28 cellular contexts compared by ENCODE assay signal in the genomic region with DNA sequence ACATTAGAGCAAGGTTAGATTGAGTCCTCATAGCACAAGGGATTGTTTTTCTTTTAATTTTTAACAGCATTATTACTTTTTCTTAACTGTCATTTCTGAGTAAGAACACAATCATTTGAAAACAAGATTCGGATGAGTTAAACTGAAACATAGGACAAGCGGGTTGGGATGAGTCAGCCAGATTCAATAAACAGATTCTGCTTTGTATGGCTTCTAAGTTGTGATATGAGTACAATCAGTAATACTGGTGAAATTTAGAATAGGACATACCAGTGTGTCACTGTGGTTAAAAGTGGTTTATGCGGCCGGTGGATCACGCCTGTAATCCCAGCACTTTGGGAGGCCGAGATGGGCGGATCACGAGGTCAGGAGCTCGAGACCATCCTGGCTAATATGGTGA.
"Had no signal": no experiment of that assay in that cellular context is flagged by ENCODE, and none has a peak within 500 bp of the region (broad histone marks: within the 10 kb centered on the region; RNA-seq: fewer than 3 reads in every experiment).

No MANE protein-coding gene starts in this region.

- DNase-seq: activated CD4-positive, alpha-beta T cell treated with anti-CD3 and anti-CD28 coated beads, Interleukin-2, amount 50 U/mL, for 4 hours; activated CD8-positive, alpha-beta memory T cell treated with anti-CD3 and anti-CD28 coated beads for 24 hours; activated effector memory CD4-positive, alpha-beta T cell treated with Interleukin-2 at 50 U/mL for 16 hours; activated naive CD4-positive, alpha-beta T cell treated with anti-CD3 and anti-CD28 coated beads for 36 hours; activated naive CD8-positive, alpha-beta T cell treated with anti-CD3 and anti-CD28 coated beads for 36 hours; adrenal gland; aorta; cerebellar nuclear complex; colonic mucosa; effector CD8-positive, alpha-beta T cell; gastrocnemius medialis; hippocampal formation; midbrain; naive thymus-derived CD4-positive, alpha-beta T cell; occipital lobe; psoas muscle; sigmoid colon; small intestine; stimulated activated naive CD4-positive, alpha-beta T cell; T-helper 9 cell; transverse colon had no signal

- H3K27ac Mint-ChIP-seq: activated naive CD4-positive, alpha-beta T cell treated with anti-CD3 and anti-CD28 coated beads for 36 hours; activated naive CD8-positive, alpha-beta T cell treated with anti-CD3 and anti-CD28 coated beads for 36 hours; brain; naive thymus-derived CD4-positive, alpha-beta T cell; T-helper 1 cell treated with Interleukin-12 subunit alpha and Interleukin-12 subunit beta and Interleukin-4 antibody, amounts not matched to agents 30 μg/mL and 1 μg/mL, for 36 hours; WTC11 had no signal

- ATAC-seq: gastrocnemius medialis; naive thymus-derived CD4-positive, alpha-beta T cell; psoas muscle; WTC11 had no signal

- FAIRE-seq: endometrium, small intestine had no signal

- H3K27me3 ChIP-seq: adrenal gland, cardiac muscle cell, colonic mucosa, gastrocnemius medialis, sigmoid colon, transverse colon had no signal

- H3K79me2 ChIP-seq: parathyroid adenoma had no signal

- H3K27ac ChIP-seq: adrenal gland, cardiac muscle cell, colonic mucosa, epithelial cell of prostate, gastrocnemius medialis, parathyroid adenoma, psoas muscle, sigmoid colon, transverse colon had no signal

- H3K36me3 Mint-ChIP-seq: activated naive CD8-positive, alpha-beta T cell treated with anti-CD3 and anti-CD28 coated beads for 36 hours; brain; naive thymus-derived CD4-positive, alpha-beta T cell; WTC11 had no signal

- H3K4me1 ChIP-seq: adrenal gland, colonic mucosa, gastrocnemius medialis, parathyroid adenoma, psoas muscle, sigmoid colon, transverse colon had no signal

- H3K4me1 Mint-ChIP-seq: activated naive CD8-positive, alpha-beta T cell treated with anti-CD3 and anti-CD28 coated beads for 36 hours; naive thymus-derived CD4-positive, alpha-beta T cell had no signal

- H3K36me3 ChIP-seq: adrenal gland, cardiac muscle cell, colonic mucosa, gastrocnemius medialis, sigmoid colon, transverse colon had no signal

- H3K4me3 Mint-ChIP-seq: activated naive CD4-positive, alpha-beta T cell treated with anti-CD3 and anti-CD28 coated beads for 36 hours; activated naive CD8-positive, alpha-beta T cell treated with anti-CD3 and anti-CD28 coated beads for 36 hours; brain; naive thymus-derived CD4-positive, alpha-beta T cell; T-helper 1 cell treated with Interleukin-12 subunit alpha and Interleukin-12 subunit beta and Interleukin-4 antibody, amounts not matched to agents 30 μg/mL and 1 μg/mL, for 36 hours; WTC11 had no signal

- H3K9me3 ChIP-seq: adrenal gland, colonic mucosa, gastrocnemius medialis, psoas muscle, transverse colon had no signal

- H3K27me3 Mint-ChIP-seq: activated naive CD8-positive, alpha-beta T cell treated with anti-CD3 and anti-CD28 coated beads for 36 hours; naive thymus-derived CD4-positive, alpha-beta T cell had no signal

- H3K4me3 ChIP-seq: adrenal gland, cardiac muscle cell, colonic mucosa, gastrocnemius medialis, psoas muscle, sigmoid colon, transverse colon had no signal

- H2AFZ ChIP-seq: parathyroid adenoma had no signal

- H3K9me3 Mint-ChIP-seq: activated naive CD8-positive, alpha-beta T cell treated with anti-CD3 and anti-CD28 coated beads for 36 hours had no signal

- H3K9ac ChIP-seq: parathyroid adenoma had no signal
